Comparison of ENCODE assay signal across 1 cellular context in genomic region chr12:120238224-120238616, GRCh38.
TF ChIP-seq lines count a peak whose summit lies in the region.

No MANE protein-coding gene starts in this region.

TF ChIP-seq in H1, 55 proteins besides CTCF, POLR2A, EP300 and RAD21:
- no peak for TF ChIP-seq CHD2 (IDR thresholded peaks at IDR 0.05; ENCODE audit: low read length)
- TF ChIP-seq ZNF274 (IDR thresholded peaks at IDR 0.05; ENCODE audit: borderline replicate concordance, extremely low read depth, low read length), result no peak
- TF ChIP-seq NRF1 (IDR thresholded peaks at IDR 0.05; ENCODE audit: low read depth, low read length), result no peak
- no peak for TF ChIP-seq TCF12 (IDR thresholded peaks at IDR 0.05; ENCODE audit: low read depth, low read length)
- TF ChIP-seq KDM1A (IDR thresholded peaks at IDR 0.05; ENCODE audit: borderline replicate concordance, low read length), result no peak
- TF ChIP-seq E2F6 (IDR thresholded peaks at IDR 0.05), result no peak
- TF ChIP-seq NANOG (IDR thresholded peaks at IDR 0.05; ENCODE audit: insufficient read depth, low read depth, low read length, poor library complexity, severe bottlenecking), result no peak
- no peak for TF ChIP-seq HDAC2 (IDR thresholded peaks at IDR 0.05; ENCODE audit: borderline replicate concordance in 1 of 2, low read depth in 2 of 2, low read length in 2 of 2)
- TF ChIP-seq SP4 (IDR thresholded peaks at IDR 0.05; ENCODE audit: low read length), result no peak
- no peak for TF ChIP-seq SP1 (IDR thresholded peaks at IDR 0.05; ENCODE audit: low read depth, low read length)
- no peak for TF ChIP-seq JUND (IDR thresholded peaks at IDR 0.05; ENCODE audit: low read length)
- TF ChIP-seq SIX5 (IDR thresholded peaks at IDR 0.05; ENCODE audit: low read depth, low read length), result no peak
- no peak for TF ChIP-seq CHD1 (IDR thresholded peaks at IDR 0.05; ENCODE audit: low read depth, low read length)
- no peak for TF ChIP-seq CBX8 (IDR thresholded peaks at IDR 0.05; ENCODE audit: borderline replicate concordance, low read depth, low read length)
- TF ChIP-seq TAF7 (optimal IDR thresholded peaks at IDR 0.05; ENCODE audit: borderline replicate concordance, low read depth, low read length), result no peak
